16 cellular contexts compared by ENCODE assay signal in genomic region chr14:37588667-37588955, GRCh38. TPM values are rescaled to one million over a fixed set of nuclear protein-coding genes. Genes with fewer than 3 reads are reported as not detected.
DNase-seq lines count a peak whose midpoint lies in the region; ATAC-seq and TF ChIP-seq lines count a peak whose summit lies in the region.
"Had no signal": no experiment of that assay in that cellular context is flagged by ENCODE, and none has a peak within 500 bp of the region (broad histone marks: within the 10 kb centered on the region; RNA-seq: fewer than 3 reads in every experiment).

No MANE protein-coding gene starts in this region.

- H3K9me3 ChIP-seq in SJCRH30 (replicated peaks) (no peaks in the 10 kb centered on the region), liver (ENCODE audit: control insufficient read depth in 4 of 4, low read length in 3 of 4) (no peaks in the 10 kb centered on the region), vagina (no peaks in the 10 kb centered on the region)

- no peaks in the 10 kb centered on the region for H3K4me1 ChIP-seq in SJCRH30
- H3K4me1 ChIP-seq in liver (ENCODE audit: control insufficient read depth in 4 of 4, insufficient read depth in 4 of 4, low read length in 3 of 4) = peaks cover 0 to 6% (median 2%) of the 10 kb centered on the region in 4 donors
- H3K4me1 ChIP-seq in vagina = peaks cover 34% of the 10 kb centered on the region

- no peak overlapping the region for H3K27ac Mint-ChIP-seq in activated CD4-positive, alpha-beta T cell treated with anti-CD3 and anti-CD28 coated beads for 36 hours
- H3K27ac Mint-ChIP-seq in activated CD4-positive, alpha-beta T cell treated with anti-CD3 and anti-CD28 coated beads, Interleukin-2, amount 10 ng/mL, durations not matched to agents 7 days and 5 days = no peak overlapping the region

- H3K36me3 Mint-ChIP-seq in activated CD4-positive, alpha-beta T cell treated with anti-CD3 and anti-CD28 coated beads for 36 hours (ENCODE audit: low read depth) = peaks cover 5% of the 10 kb centered on the region
- peaks cover 4% of the 10 kb centered on the region for H3K36me3 Mint-ChIP-seq in activated CD4-positive, alpha-beta T cell treated with anti-CD3 and anti-CD28 coated beads, Interleukin-2, amount 10 ng/mL, durations not matched to agents 7 days and 5 days (ENCODE audit: low read depth)

- no peak for TF ChIP-seq CTCF in liver (IDR thresholded peaks at IDR 0.05; ENCODE audit: low read depth, low read length, missing input control)
- TF ChIP-seq CTCF in vagina (IDR thresholded peaks at IDR 0.05) = no peak

- POLR2A ChIA-PET in activated CD4-positive, alpha-beta T cell treated with anti-CD3 and anti-CD28 coated beads for 36 hours (lab: Charles Lee) = no interaction called here
- POLR2A ChIA-PET in activated CD4-positive, alpha-beta T cell treated with anti-CD3 and anti-CD28 coated beads, Interleukin-2, amount 10 ng/mL, durations not matched to agents 7 days and 5 days (lab: Charles Lee) = no interaction called here

- intact Hi-C loops in activated CD4-positive, alpha-beta T cell treated with anti-CD3 and anti-CD28 coated beads for 36 hours (cut with DNase I, micrococcal nuclease) = loop anchor here in 1 of 2 experiments (5.0 kb wide), 1 partner anchor 1006 kb away; the partner anchor contains the start of gene NKX2-8
- intact Hi-C loops in vagina (cut with DNase I) = no loop called here

- no peaks in the 10 kb centered on the region for H3K27me3 ChIP-seq in SJCRH30
- no peaks in the 10 kb centered on the region for H3K27me3 ChIP-seq in liver (ENCODE audit: control insufficient read depth in 4 of 4, insufficient read depth in 4 of 4, low read length in 3 of 4)
- H3K27me3 ChIP-seq in vagina = peaks cover 35% of the 10 kb centered on the region

- H3K9ac ChIP-seq in liver (ENCODE audit: low read depth in 1 of 2, low read length in 2 of 2) = peak overlapping the region; percentile 60 to 93

- peaks cover 9% of the 10 kb centered on the region for H3K9me3 Mint-ChIP-seq in activated CD4-positive, alpha-beta T cell treated with anti-CD3 and anti-CD28 coated beads for 36 hours (ENCODE audit: low read depth)
- peaks cover 2% of the 10 kb centered on the region for H3K9me3 Mint-ChIP-seq in activated CD4-positive, alpha-beta T cell treated with anti-CD3 and anti-CD28 coated beads, Interleukin-2, amount 10 ng/mL, durations not matched to agents 7 days and 5 days

- CTCF ChIA-PET in activated CD4-positive, alpha-beta T cell treated with anti-CD3 and anti-CD28 coated beads for 36 hours (lab: Charles Lee) = interaction anchor here (0.6 kb wide), 1 partner anchor 609 kb away, joined by 4 read pairs; no protein-coding TSS in a partner anchor
- CTCF ChIA-PET in activated CD4-positive, alpha-beta T cell treated with anti-CD3 and anti-CD28 coated beads, Interleukin-2, amount 10 ng/mL, durations not matched to agents 7 days and 5 days (lab: Charles Lee) = no interaction called here

- no peak for ATAC-seq in activated CD4-positive, alpha-beta T cell treated with anti-CD3 and anti-CD28 coated beads for 36 hours
- ATAC-seq in GM21786 (IDR thresholded peaks at IDR 0.05; ENCODE audit: unreplicated experiment) (no peak), HG03039 (IDR thresholded peaks at IDR 0.05; ENCODE audit: unreplicated experiment) (no peak)

- DNase-seq in activated CD4-positive, alpha-beta T cell treated with anti-CD3 and anti-CD28 coated beads for 36 hours = no peak
- no peak for DNase-seq in activated CD4-positive, alpha-beta T cell treated with anti-CD3 and anti-CD28 coated beads, Interleukin-2, amount 10 ng/mL, durations not matched to agents 7 days and 5 days
- no peak for DNase-seq in SJCRH30
- DNase-seq in vagina (ENCODE audit: extremely low spot score in 2 of 2) = no peak
- DNase-seq in iPS-NIHi11 (ENCODE audit: low spot score) = no peak
- DNase-seq: activated CD4-positive, alpha-beta T cell treated with anti-CD3 and anti-CD28 coated beads for 48 hours; activated effector memory CD4-positive, alpha-beta T cell treated with Interleukin-2 at 50 U/mL for 16 hours; central memory CD4-positive, alpha-beta T cell; kidney glomerular epithelial cell; NCI-H446; ovary; stimulated activated CD4-positive, alpha-beta T cell treated with anti-CD3 and anti-CD28 coated beads, Interleukin-4, amount 100 ng/mL, for 1 hour had no signal

- H3K4me3 ChIP-seq in SJCRH30 (peak overlapping the region; percentile 53), liver (ENCODE audit: low read depth in 1 of 3, low read length in 3 of 3) (peak overlapping the region; percentile 55 to 71 (median 56)), vagina (peak overlapping the region in 1 of 2 donors; percentile 43)
- H3K4me3 ChIP-seq: ovary had no signal

- TF ChIP-seq RAD21 in liver (IDR thresholded peaks at IDR 0.05) = no peak

- H3K27me3 Mint-ChIP-seq in activated CD4-positive, alpha-beta T cell treated with anti-CD3 and anti-CD28 coated beads for 36 hours = peaks cover 68% of the 10 kb centered on the region
- H3K27me3 Mint-ChIP-seq in activated CD4-positive, alpha-beta T cell treated with anti-CD3 and anti-CD28 coated beads, Interleukin-2, amount 10 ng/mL, durations not matched to agents 7 days and 5 days = peaks cover 72% of the 10 kb centered on the region

- H3K4me1 Mint-ChIP-seq in activated CD4-positive, alpha-beta T cell treated with anti-CD3 and anti-CD28 coated beads for 36 hours = peaks cover 2% of the 10 kb centered on the region
- no peaks in the 10 kb centered on the region for H3K4me1 Mint-ChIP-seq in activated CD4-positive, alpha-beta T cell treated with anti-CD3 and anti-CD28 coated beads, Interleukin-2, amount 10 ng/mL, durations not matched to agents 7 days and 5 days

- no peak overlapping the region for H3K27ac ChIP-seq in SJCRH30
- H3K27ac ChIP-seq in liver (ENCODE audit: low read depth in 1 of 2, low read length in 2 of 2) = peak overlapping the region; percentile 76 to 86
- H3K27ac ChIP-seq in vagina = peak overlapping the region; percentile 74
- H3K27ac ChIP-seq: ovary had no signal

- H3K36me3 ChIP-seq in SJCRH30 = no peaks in the 10 kb centered on the region
- peaks cover 0 to 1% (median 0%) of the 10 kb centered on the region in 4 donors for H3K36me3 ChIP-seq in liver (ENCODE audit: control insufficient read depth in 4 of 4, insufficient read depth in 3 of 4, low read depth in 1 of 4, low read length in 3 of 4)
- H3K36me3 ChIP-seq in vagina = no peaks in the 10 kb centered on the region
- H3K36me3 ChIP-seq: ovary had no signal

- WGBS in liver = 5% methylated on average over 6 of the region's 6 CpGs

- TF ChIP-seq POLR2A in vagina (IDR thresholded peaks at IDR 0.05) = no peak

- H3K4me3 Mint-ChIP-seq in activated CD4-positive, alpha-beta T cell treated with anti-CD3 and anti-CD28 coated beads for 36 hours = peak overlapping the region; percentile 5
- no peak overlapping the region for H3K4me3 Mint-ChIP-seq in activated CD4-positive, alpha-beta T cell treated with anti-CD3 and anti-CD28 coated beads, Interleukin-2, amount 10 ng/mL, durations not matched to agents 7 days and 5 days

TF ChIP-seq in liver, 16 proteins besides CTCF, POLR2A, EP300 and RAD21:
- TF ChIP-seq HNF4A (conservative IDR thresholded peaks at IDR 0.05) (peak in 1 of 2 donors; percentile 22), RXRA (IDR thresholded peaks at IDR 0.05) (peak in 1 of 2 donors; percentile 23), FOXA2 (IDR thresholded peaks at IDR 0.05) (peak; percentile 86), HNF4G (IDR thresholded peaks at IDR 0.05) (no peak)
TF ChIP-seq in liver: peak in this region for 3.

RNA-seq across cellular contexts. Expression of gene FOXA1, which starts 6.4 kb away (rescaled TPM):
- total RNA-seq in activated CD4-positive, alpha-beta T cell treated with anti-CD3 and anti-CD28 coated beads for 36 hours = under 1 TPM; 0.05 to 0.07 TPM
- not detected for total RNA-seq in activated CD4-positive, alpha-beta T cell treated with anti-CD3 and anti-CD28 coated beads, Interleukin-2, amount 10 ng/mL, durations not matched to agents 7 days and 5 days
- 1.5 and 2.5 TPM in 2 replicates for total RNA-seq in SJCRH30 (2014; rRNA removed; shearing (Covaris generic))
- total RNA-seq in liver (10 to 100 TPM in 1 of 2 donors, 1 to 10 TPM in 1; 8.0 to 37.5 TPM), vagina (11.5 TPM)
- polyA plus RNA-seq in liver = 10 to 100 TPM; 13.0 to 19.2 TPM
- total RNA-seq: G401 had no signal
- polyA plus RNA-seq: ovary had no signal

RNA-seq across cellular contexts. Expression of gene TTC6, which starts 6.8 kb away (rescaled TPM):
- not detected for total RNA-seq in activated CD4-positive, alpha-beta T cell treated with anti-CD3 and anti-CD28 coated beads for 36 hours
- not detected for total RNA-seq in activated CD4-positive, alpha-beta T cell treated with anti-CD3 and anti-CD28 coated beads, Interleukin-2, amount 10 ng/mL, durations not matched to agents 7 days and 5 days
- total RNA-seq in SJCRH30 (2014; rRNA removed; shearing (Covaris generic)) = 0.06 and 0.08 TPM in 2 replicates
- 10 to 100 TPM in 1 of 2 donors, 1 to 10 TPM in 1; 2.0 to 21.7 TPM for total RNA-seq in liver
- polyA plus RNA-seq in liver = 1 to 10 TPM in 1 of 2 donors, under 1 TPM in 1; 0.74 to 5.2 TPM
- 4.4 TPM for total RNA-seq in vagina
- total RNA-seq: G401 had no signal
- polyA plus RNA-seq: ovary had no signal
